Comparison of ENCODE assay signal across 10 cellular contexts in genomic region chr18:74378179-74378682, GRCh38.
DNase-seq lines count a peak whose midpoint lies in the region; ATAC-seq and TF ChIP-seq lines count a peak whose summit lies in the region.
"Had no signal": no experiment of that assay in that cellular context is flagged by ENCODE, and none has a peak within 500 bp of the region (broad histone marks: within the 10 kb centered on the region; RNA-seq: fewer than 3 reads in every experiment).

No MANE protein-coding gene starts in this region.

- ATAC-seq in mucosa of descending colon (peak; percentile 35), HG02852 (IDR thresholded peaks at IDR 0.05; ENCODE audit: unreplicated experiment) (no peak)
- ATAC-seq: body of pancreas had no signal

- no peaks in the 10 kb centered on the region for H3K36me3 ChIP-seq in mucosa of descending colon (ENCODE audit: low read depth)
- H3K36me3 ChIP-seq in A673 (ENCODE audit: insufficient read depth, low read length, poor library complexity, severe bottlenecking) = no peaks in the 10 kb centered on the region

- intact Hi-C loops in mucosa of descending colon (cut with DNase I, micrococcal nuclease) = no loop called here
- intact Hi-C loops in A673 (cut with micrococcal nuclease; ENCODE audit: unreplicated experiment) = no loop called here

- H3K27ac ChIP-seq in A673 (ENCODE audit: low read depth, low read length, poor library complexity, severe bottlenecking) = no peak overlapping the region
- H3K27ac ChIP-seq: body of pancreas had no signal

- TF ChIP-seq CTCF in HFF-Myc (IDR thresholded peaks at IDR 0.05; ENCODE audit: low read depth, low read length, missing control alignments) = no peak
- no peak for TF ChIP-seq CTCF in mucosa of descending colon (IDR thresholded peaks at IDR 0.05)
- no peak for TF ChIP-seq CTCF in A673 (conservative IDR thresholded peaks at IDR 0.05; ENCODE audit: low read depth, low read length)

- DNase-seq in Daoy (ENCODE audit: low read depth) (peak; percentile 15), HFF-Myc (ENCODE audit: extremely low read depth, low read depth) (peak; percentile 14), UCSD-AML1 (lab: John Stamatoyannopoulos, UW; ENCODE audit: unreplicated experiment) (peak; percentile 33), mucosa of descending colon (no peak), A673 (ENCODE audit: low spot score) (no peak), DMS153 (lab: John Stamatoyannopoulos, UW) (no peak), nucleus accumbens (lab: John Stamatoyannopoulos, UW) (no peak)
- DNase-seq: body of pancreas, T1000 had no signal

- H3K4me1 ChIP-seq in mucosa of descending colon (ENCODE audit: low read depth) = no peaks in the 10 kb centered on the region
- no peaks in the 10 kb centered on the region for H3K4me1 ChIP-seq in A673 (ENCODE audit: insufficient read depth, low read length, poor library complexity, severe bottlenecking)
- H3K4me1 ChIP-seq: body of pancreas had no signal

- CTCF ChIA-PET in A673 (lab: Charles Lee) = no interaction called here

- no peaks in the 10 kb centered on the region for H3K27me3 ChIP-seq in A673 (replicated peaks; ENCODE audit: insufficient read depth, low read depth, low read length, poor library complexity)
- H3K27me3 ChIP-seq: body of pancreas had no signal

- no peaks in the 10 kb centered on the region for H3K9me3 ChIP-seq in mucosa of descending colon
- no peaks in the 10 kb centered on the region for H3K9me3 ChIP-seq in A673 (ENCODE audit: low read depth, low read length, poor library complexity, severe bottlenecking)
- H3K9me3 ChIP-seq: body of pancreas had no signal

- POLR2A ChIA-PET in A673 (lab: Charles Lee; ENCODE audit: low non-redundant PET) = no interaction called here

- H3K4me3 ChIP-seq in HFF-Myc (replicated peaks; ENCODE audit: low read depth, low read length) (no peak overlapping the region), mucosa of descending colon (no peak overlapping the region), A673 (ENCODE audit: low read depth, low read length, poor library complexity, severe bottlenecking) (no peak overlapping the region)
- H3K4me3 ChIP-seq: body of pancreas had no signal

- BruUV-seq in A673 (replicated peaks; lab: Mats Ljungman, UMichigan) = no TSS peak

Comparison
In these comparisons a context has a peak if more than half of its experiments do, and no peak if none do; other contexts are left out.
1. DNase-seq: peak in Daoy (single experiment), HFF-Myc (single experiment) and UCSD-AML1 (single experiment); none in mucosa of descending colon (0 of 3), A673 (single experiment), DMS153 (single experiment) and nucleus accumbens (0 of 56).